In genomic region chr7:102439963-102440795, GRCh38 we compare ENCODE assay signal across 8 cellular contexts. TPM values are rescaled to one million over a fixed set of nuclear protein-coding genes. Genes with fewer than 3 reads are reported as not detected.
DNase-seq lines count a peak whose midpoint lies in the region; FAIRE-seq and TF ChIP-seq lines count a peak whose summit lies in the region.
"Had no signal": no experiment of that assay in that cellular context is flagged by ENCODE, and none has a peak within 500 bp of the region (broad histone marks: within the 10 kb centered on the region; RNA-seq: fewer than 3 reads in every experiment).

No MANE protein-coding gene starts in this region.

- H3K4me1 ChIP-seq in endothelial cell of umbilical vein (ENCODE audit: control insufficient read depth, extremely low read depth, insufficient read depth, low read length) = peaks cover 13% of the 10 kb centered on the region

- H3K4me2 ChIP-seq in endothelial cell of umbilical vein (ENCODE audit: insufficient read depth, low read length) = no peak overlapping the region

- no TSS peak for BruUV-seq in endothelial cell of umbilical vein (replicated peaks; lab: Mats Ljungman, UMichigan)

- peaks cover 4% of the 10 kb centered on the region for H3K79me2 ChIP-seq in endothelial cell of umbilical vein (ENCODE audit: control insufficient read depth, insufficient read depth, low read length)

- TF ChIP-seq POLR2A in endothelial cell of umbilical vein (IDR thresholded peaks at IDR 0.05; ENCODE audit: low read depth, low read length) (no peak), GM12892 (IDR thresholded peaks at IDR 0.05; ENCODE audit: low read depth, low read length) (no peak)

- intact Hi-C loops in endothelial cell of umbilical vein (cut with micrococcal nuclease) = no loop called here

- peaks cover 2 to 9% of the 10 kb centered on the region in 2 experiments for H3K36me3 ChIP-seq in endothelial cell of umbilical vein (ENCODE audit: control insufficient read depth in 2 of 2, extremely low read depth in 1 of 2, insufficient read depth in 2 of 2, low read length in 2 of 2)

- H3K9ac ChIP-seq in endothelial cell of umbilical vein (replicated peaks; ENCODE audit: extremely low read depth, insufficient read depth, low read length) = peak overlapping the region; percentile 25

- H3K9me3 ChIP-seq in endothelial cell of umbilical vein (replicated peaks; ENCODE audit: control insufficient read depth, insufficient read depth, low read length) = no peaks in the 10 kb centered on the region
- H3K9me3 ChIP-seq: HAP-1 had no signal

- dilution Hi-C loops in endothelial cell of umbilical vein (cut with MboI; ENCODE audit: extremely low pct_ligation_motif_present, low sequenced_read_pairs) = no loop called here

- peak; percentile 53 for DNase-seq in HuH-7.5 (ENCODE audit: low spot score)
- peak; percentile 93 for DNase-seq in endothelial cell of umbilical vein (ENCODE audit: low read depth, low spot score)
- peak; percentile 76 for DNase-seq in renal cortical epithelial cell (ENCODE audit: low read depth)
- DNase-seq in NCI-H187 treated with DMSO at 0.1 percent for 48 hours (lab: John Stamatoyannopoulos, UW) = no peak
- no peak for DNase-seq in GM12892 (ENCODE audit: insufficient read length)
- no peak for DNase-seq in NCI-H1436 (lab: John Stamatoyannopoulos, UW)
- DNase-seq: activated CD4-positive, alpha-beta T cell treated with anti-CD3 and anti-CD28 coated beads, Interleukin-2, amount 10 ng/mL, durations not matched to agents 7 days and 5 days had no signal

- H3K27ac ChIP-seq in endothelial cell of umbilical vein (ENCODE audit: insufficient read depth, low read depth, low read length) = peak overlapping the region; percentile 70

- peak; percentile 99 for FAIRE-seq in endothelial cell of umbilical vein (lab: Jason Lieb, UNC)
- FAIRE-seq in GM12892 (lab: Jason Lieb, UNC) = no peak

- POLR2A ChIA-PET in endothelial cell of umbilical vein (lab: Charles Lee) = interaction anchor here (1.3 kb wide), 1 partner anchor 10 kb away, joined by 3 read pairs; no protein-coding TSS in a partner anchor

- TF ChIP-seq CTCF in endothelial cell of umbilical vein (IDR thresholded peaks at IDR 0.05; ENCODE audit: extremely low read depth in 1 of 2, insufficient read depth in 1 of 2, low read depth in 1 of 2, low read length in 2 of 2) = no peak

- CTCF ChIA-PET in endothelial cell of umbilical vein (lab: Charles Lee) = interaction anchor here (0.7 to 2.7 kb wide), 5 partner anchors 10 to 161 kb away, joined by 3 to 13 read pairs (median 3); partner anchors contain the start of genes ALKBH4 and LRWD1

- no peaks in the 10 kb centered on the region for H4K20me1 ChIP-seq in endothelial cell of umbilical vein (replicated peaks; ENCODE audit: control insufficient read depth, extremely low read depth, insufficient read depth, low read length)

- H3K27me3 ChIP-seq in endothelial cell of umbilical vein (ENCODE audit: control insufficient read depth in 2 of 2, insufficient read depth in 2 of 2, low read length in 2 of 2) = no peaks in the 10 kb centered on the region

- H3K4me3 ChIP-seq in endothelial cell of umbilical vein (replicated peaks in 1 of 3; ENCODE audit: insufficient read depth in 1 of 3, low read depth in 1 of 3, low read length in 3 of 3) = no peak overlapping the region
- H3K4me3 ChIP-seq: HAP-1 had no signal

- no peaks in the 10 kb centered on the region for H3K9me1 ChIP-seq in endothelial cell of umbilical vein (replicated peaks; ENCODE audit: control insufficient read depth, extremely low read depth, insufficient read depth, low read length)

- H2AFZ ChIP-seq in endothelial cell of umbilical vein (ENCODE audit: low read depth, low read length) = no peak overlapping the region

TF ChIP-seq in endothelial cell of umbilical vein, 7 proteins besides CTCF, POLR2A, EP300 and RAD21:
- peak; percentile 93 for TF ChIP-seq FOS (IDR thresholded peaks at IDR 0.05; ENCODE audit: borderline replicate concordance, insufficient read depth, low read length)
- TF ChIP-seq JUN (IDR thresholded peaks at IDR 0.05; ENCODE audit: borderline replicate concordance, insufficient read depth, insufficient read length, low read depth) = peak; percentile 72
- TF ChIP-seq MYC (IDR thresholded peaks at IDR 0.05; ENCODE audit: low read depth, low read length) = no peak
- TF ChIP-seq GATA2 (IDR thresholded peaks at IDR 0.05; ENCODE audit: insufficient read depth, insufficient read length, low read depth, low read length) = no peak
- TF ChIP-seq EZH2 (IDR thresholded peaks at IDR 0.05; ENCODE audit: borderline replicate concordance, low read depth, low read length, severe bottlenecking) = no peak
- TF ChIP-seq POLR2AphosphoS5 (IDR thresholded peaks at IDR 0.05; ENCODE audit: insufficient read depth, low read depth, low read length) = peak; percentile 64

RNA-seq across cellular contexts. Expression of gene ORAI2, which starts 6.8 kb away (rescaled TPM):
- total RNA-seq in endothelial cell of umbilical vein = 67.4 and 84.1 TPM in 2 replicates
- polyA plus RNA-seq in endothelial cell of umbilical vein = 99.1 and 138 TPM in 2 replicates
- polyA plus RNA-seq in endothelial cell of umbilical vein (2011; cell fraction: cytosol; rRNA removed) = 66.6 and 86.5 TPM in 2 replicates
- polyA plus RNA-seq in endothelial cell of umbilical vein (2011; cell fraction: nucleus; rRNA removed) = 23.8 and 27.2 TPM in 2 replicates
- 51.6 and 66.4 TPM in 2 replicates for polyA plus RNA-seq in endothelial cell of umbilical vein (2012)
- polyA minus RNA-seq in endothelial cell of umbilical vein = 98.8 and 108 TPM in 2 replicates
- 15.5 TPM for polyA minus RNA-seq in endothelial cell of umbilical vein (2011; cell fraction: cytosol; rRNA and poly(A)+ RNA removed)
- polyA minus RNA-seq in endothelial cell of umbilical vein (2011; cell fraction: nucleus; rRNA and poly(A)+ RNA removed) = 25.5 and 27.4 TPM in 2 replicates
- 43.2 and 138 TPM in 2 replicates for total RNA-seq in renal cortical epithelial cell
- polyA plus RNA-seq in GM12892 (2012; ENCODE audit: missing spikeins) = 11.9 TPM

RNA-seq across cellular contexts. Expression of gene ALKBH4, which starts 24.5 kb away (rescaled TPM):
- 9.9 and 10.8 TPM in 2 replicates for total RNA-seq in endothelial cell of umbilical vein
- 5.3 and 7.8 TPM in 2 replicates for polyA plus RNA-seq in endothelial cell of umbilical vein
- 5.7 and 6.2 TPM in 2 replicates for polyA plus RNA-seq in endothelial cell of umbilical vein (2011; cell fraction: cytosol; rRNA removed)
- polyA plus RNA-seq in endothelial cell of umbilical vein (2011; cell fraction: nucleus; rRNA removed) = 2.1 and 2.5 TPM in 2 replicates
- polyA plus RNA-seq in endothelial cell of umbilical vein (2012) = 4.3 and 4.8 TPM in 2 replicates
- 1.7 and 2.5 TPM in 2 replicates for polyA minus RNA-seq in endothelial cell of umbilical vein
- polyA minus RNA-seq in endothelial cell of umbilical vein (2011; cell fraction: cytosol; rRNA and poly(A)+ RNA removed) = 3.8 TPM
- polyA minus RNA-seq in endothelial cell of umbilical vein (2011; cell fraction: nucleus; rRNA and poly(A)+ RNA removed) = 1.6 and 1.9 TPM in 2 replicates
- 9.9 and 26.6 TPM in 2 replicates for total RNA-seq in renal cortical epithelial cell
- 3.7 TPM for polyA plus RNA-seq in GM12892 (2012; ENCODE audit: missing spikeins)

RNA-seq across cellular contexts. Expression of gene LRWD1, which starts 24.6 kb away (rescaled TPM):
- 22.7 and 25.3 TPM in 2 replicates for total RNA-seq in endothelial cell of umbilical vein
- 21.7 and 25.4 TPM in 2 replicates for polyA plus RNA-seq in endothelial cell of umbilical vein
- polyA plus RNA-seq in endothelial cell of umbilical vein (2011; cell fraction: cytosol; rRNA removed) = 17.0 and 21.5 TPM in 2 replicates
- 28.6 and 32.3 TPM in 2 replicates for polyA plus RNA-seq in endothelial cell of umbilical vein (2011; cell fraction: nucleus; rRNA removed)
- polyA plus RNA-seq in endothelial cell of umbilical vein (2012) = 12.2 and 12.8 TPM in 2 replicates
- 10.4 and 12.3 TPM in 2 replicates for polyA minus RNA-seq in endothelial cell of umbilical vein
- polyA minus RNA-seq in endothelial cell of umbilical vein (2011; cell fraction: cytosol; rRNA and poly(A)+ RNA removed) = 18.0 TPM
- 6.4 and 9.2 TPM in 2 replicates for polyA minus RNA-seq in endothelial cell of umbilical vein (2011; cell fraction: nucleus; rRNA and poly(A)+ RNA removed)
- total RNA-seq in renal cortical epithelial cell = 26.2 and 29.5 TPM in 2 replicates
- polyA plus RNA-seq in GM12892 (2012; ENCODE audit: missing spikeins) = 7.2 TPM

RNA-seq across cellular contexts. Expression of gene POLR2J, which starts 38.5 kb away (rescaled TPM):
- 48.7 and 48.9 TPM in 2 replicates for total RNA-seq in endothelial cell of umbilical vein
- polyA plus RNA-seq in endothelial cell of umbilical vein = 93.6 and 114 TPM in 2 replicates
- polyA plus RNA-seq in endothelial cell of umbilical vein (2011; cell fraction: cytosol; rRNA removed) = 65.0 and 94.8 TPM in 2 replicates
- polyA plus RNA-seq in endothelial cell of umbilical vein (2011; cell fraction: nucleus; rRNA removed) = 28.0 and 35.7 TPM in 2 replicates
- 74.2 and 80.3 TPM in 2 replicates for polyA plus RNA-seq in endothelial cell of umbilical vein (2012)
- 17.4 and 22.2 TPM in 2 replicates for polyA minus RNA-seq in endothelial cell of umbilical vein
- 27.9 TPM for polyA minus RNA-seq in endothelial cell of umbilical vein (2011; cell fraction: cytosol; rRNA and poly(A)+ RNA removed)
- polyA minus RNA-seq in endothelial cell of umbilical vein (2011; cell fraction: nucleus; rRNA and poly(A)+ RNA removed) = 20.2 and 35.8 TPM in 2 replicates
- total RNA-seq in renal cortical epithelial cell = 12.0 and 17.4 TPM in 2 replicates
- polyA plus RNA-seq in GM12892 (2012; ENCODE audit: missing spikeins) = 60.1 TPM

RNA-seq across cellular contexts. Expression of gene PRKRIP1, which starts 44.0 kb away (rescaled TPM):
- total RNA-seq in endothelial cell of umbilical vein (25.7 and 26.1 TPM in 2 replicates), renal cortical epithelial cell (25.4 and 26.1 TPM in 2 replicates)
- polyA plus RNA-seq in endothelial cell of umbilical vein = 13.1 and 16.1 TPM in 2 replicates
- polyA plus RNA-seq in endothelial cell of umbilical vein (2011; cell fraction: cytosol; rRNA removed) = 13.8 and 17.1 TPM in 2 replicates
- polyA plus RNA-seq in endothelial cell of umbilical vein (2011; cell fraction: nucleus; rRNA removed) = 56.8 and 75.7 TPM in 2 replicates
- polyA plus RNA-seq in endothelial cell of umbilical vein (2012) = 17.6 and 19.6 TPM in 2 replicates
- polyA minus RNA-seq in endothelial cell of umbilical vein = 6.4 and 7.3 TPM in 2 replicates
- polyA minus RNA-seq in endothelial cell of umbilical vein (2011; cell fraction: cytosol; rRNA and poly(A)+ RNA removed) = 6.3 TPM
- polyA minus RNA-seq in endothelial cell of umbilical vein (2011; cell fraction: nucleus; rRNA and poly(A)+ RNA removed) = 6.4 and 12.8 TPM in 2 replicates
- polyA plus RNA-seq in GM12892 (2012; ENCODE audit: missing spikeins) = 25.2 TPM

Comparison
In these comparisons a context has a peak if more than half of its experiments do, and no peak if none do; other contexts are left out.
1. DNase-seq: peak in HuH-7.5 (single experiment), endothelial cell of umbilical vein (single experiment) and renal cortical epithelial cell (single experiment); none in NCI-H187 treated with DMSO at 0.1 percent for 48 hours (single experiment), GM12892 (single experiment) and NCI-H1436 (single experiment).